ENCODE assay signal across 7 cellular contexts in the genomic region with DNA sequence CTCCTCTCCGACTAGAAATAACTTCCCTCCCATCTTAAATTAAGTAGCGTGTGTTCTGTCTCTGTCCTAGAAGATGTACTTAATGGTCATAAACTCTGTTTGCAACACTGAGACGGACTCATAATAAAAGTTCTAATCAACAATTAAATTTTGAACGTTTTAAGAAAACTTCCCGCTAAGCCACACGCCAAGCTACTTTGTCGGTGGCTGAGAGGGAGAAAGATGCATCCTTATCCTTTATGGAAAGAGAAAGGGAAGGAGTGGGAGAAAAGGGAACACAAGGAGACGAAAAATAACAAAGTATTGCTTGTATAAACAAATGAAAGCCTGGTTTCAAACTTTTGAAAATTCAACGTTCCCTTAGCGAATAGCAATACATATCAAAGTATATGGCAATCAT. TPM values are rescaled to one million over a fixed set of nuclear protein-coding genes. Genes with fewer than 3 reads are reported as not detected.
DNase-seq lines count a peak whose midpoint lies in the region; ATAC-seq, FAIRE-seq and TF ChIP-seq lines count a peak whose summit lies in the region.

No MANE protein-coding gene starts in this region.

- in situ Hi-C loops in Panc1 (cut with HindIII; ENCODE audit: low pct_unique_long_range_greater_than_20kb, low sequenced_read_pairs) = no loop called here
- in situ Hi-C loops in gastrocnemius medialis (cut with MboI; ENCODE audit: low sequenced_read_pairs in 4 of 4) = no loop called here

- TF ChIP-seq CTCF in Panc1 (IDR thresholded peaks at IDR 0.05) (no peak), esophagus muscularis mucosa (IDR thresholded peaks at IDR 0.05) (no peak), gastrocnemius medialis (IDR thresholded peaks at IDR 0.05 in 4 of 5, conservative IDR thresholded peaks at IDR 0.05 in 1 of 5) (no peak)

- TF ChIP-seq EP300 in esophagus muscularis mucosa (IDR thresholded peaks at IDR 0.05) = no peak

- H3K36me3 ChIP-seq in Panc1 (ENCODE audit: control insufficient read depth, insufficient read depth, low read length) = no peaks in the 10 kb centered on the region
- peaks cover 0 to 6% (median 0%) of the 10 kb centered on the region in 4 donors for H3K36me3 ChIP-seq in esophagus muscularis mucosa
- H3K36me3 ChIP-seq in gastrocnemius medialis = no peaks in the 10 kb centered on the region

- H3K9me3 ChIP-seq in Panc1 (ENCODE audit: control insufficient read depth, insufficient read depth, low read depth, low read length) (no peaks in the 10 kb centered on the region), esophagus muscularis mucosa (no peaks in the 10 kb centered on the region), gastrocnemius medialis (no peaks in the 10 kb centered on the region)

- FAIRE-seq in urothelium cell line (lab: Jason Lieb, UNC) = no peak

- H3K4me1 ChIP-seq in Panc1 (ENCODE audit: control insufficient read depth, insufficient read depth, low read length) (peaks cover 11% of the 10 kb centered on the region), esophagus muscularis mucosa (peaks cover 40 to 66% (median 53%) of the 10 kb centered on the region in 4 donors), gastrocnemius medialis (peaks cover 0 to 19% of the 10 kb centered on the region in 2 donors)

- intact Hi-C loops in Panc1 (cut with micrococcal nuclease; ENCODE audit: unreplicated experiment) (no loop called here), esophagus muscularis mucosa (cut with DNase I) (loop anchor here (10.0 kb wide), 1 partner anchor 106 kb away; the partner anchor contains the start of gene MFN1), gastrocnemius medialis (cut with DNase I; ENCODE audit: low total_unique reads) (no loop called here)

- TF ChIP-seq POLR2A in esophagus muscularis mucosa (IDR thresholded peaks at IDR 0.05; ENCODE audit: low read depth) (no peak), gastrocnemius medialis (IDR thresholded peaks at IDR 0.05) (no peak)

- POLR2A ChIA-PET in Panc1 (lab: Charles Lee) = interaction anchor here (0.6 kb wide), 1 partner anchor 112 kb away, joined by 3 read pairs; no protein-coding TSS in a partner anchor

- BruUV-seq in Panc1 (replicated peaks; lab: Mats Ljungman, UMichigan) = no TSS peak

- peaks cover 3% of the 10 kb centered on the region; the same call in 1 of the 2 replicates for H3K27me3 ChIP-seq in Panc1 (ENCODE audit: control insufficient read depth, insufficient read depth, low read length)
- no peaks in the 10 kb centered on the region for H3K27me3 ChIP-seq in esophagus muscularis mucosa
- H3K27me3 ChIP-seq in gastrocnemius medialis = peaks cover 0 to 30% (median 6%) of the 10 kb centered on the region in 3 donors

- H3K4me3 ChIP-seq in Panc1 (ENCODE audit: low read depth in 2 of 2, low read length in 2 of 2) (peak overlapping the region; percentile 64 to 72), esophagus muscularis mucosa (peak overlapping the region; percentile 66 to 90 (median 82)), gastrocnemius medialis (peak overlapping the region; percentile 58 to 68 (median 63))

- CTCF ChIA-PET in Panc1 (lab: Charles Lee) = no interaction called here

- WGBS in esophagus muscularis mucosa = under 1% methylated on average over 10 of the region's 10 CpGs

- ATAC-seq in GM21723 (IDR thresholded peaks at IDR 0.05; ENCODE audit: unreplicated experiment) (peak; percentile 15), Panc1 (no peak), gastrocnemius medialis (no peak), HG03196 (IDR thresholded peaks at IDR 0.05; ENCODE audit: unreplicated experiment) (no peak)

- H3K27ac ChIP-seq in Panc1 (ENCODE audit: low read length) = peak overlapping the region; percentile 78
- peak overlapping the region; percentile 94 to 99 (median 96) for H3K27ac ChIP-seq in esophagus muscularis mucosa (replicated peaks in 1 of 4)
- H3K27ac ChIP-seq in gastrocnemius medialis = peak overlapping the region; percentile 61 to 80 (median 74)

- DNase-seq in Panc1 (ENCODE audit: low read depth, low spot score) (no peak), esophagus muscularis mucosa (ENCODE audit: extremely low spot score) (no peak), gastrocnemius medialis (no peak), NCI-H524 treated with DMSO at 0.1 percent for 48 hours (lab: John Stamatoyannopoulos, UW) (no peak), urothelium cell line (ENCODE audit: low spot score) (no peak)

RNA-seq across cellular contexts. Expression of gene GNB4, which starts 0.9 kb away (rescaled TPM):
- total RNA-seq in Panc1 (2021; ENCODE audit: unreplicated experiment) = 26.7 TPM
- 9.7 TPM for polyA plus RNA-seq in Panc1 (2012; ENCODE audit: insufficient read length)
- total RNA-seq in esophagus muscularis mucosa = 100 to 1,000 TPM in 1 of 4 donors, 10 to 100 TPM in 3; 57.7 to 130 (median 80.9) TPM
- total RNA-seq in gastrocnemius medialis = 1 to 10 TPM; 3.4 to 4.9 (median 3.7) TPM
